ENCODE assay signal across 17 cellular contexts in genomic region chr12:110180591-110181005, GRCh38. TPM values are rescaled to one million over a fixed set of nuclear protein-coding genes. Genes with fewer than 3 reads are reported as not detected.
DNase-seq lines count a peak whose midpoint lies in the region; ATAC-seq and TF ChIP-seq lines count a peak whose summit lies in the region.
"Had no signal": no experiment of that assay in that cellular context is flagged by ENCODE, and none has a peak within 500 bp of the region (broad histone marks: within the 10 kb centered on the region; RNA-seq: fewer than 3 reads in every experiment).

No MANE protein-coding gene starts in this region.

- BruUV-seq in A673 (replicated peaks; lab: Mats Ljungman, UMichigan) = no TSS peak

- no peak for ATAC-seq in GM21447 (IDR thresholded peaks at IDR 0.05; ENCODE audit: unreplicated experiment)
- ATAC-seq: natural killer cell; PC-3; stimulated activated naive CD8-positive, alpha-beta T cell treated with anti-CD3 and anti-CD28 coated beads, Interleukin-15, amount 100 ng/mL, for 72 hours had no signal

- no peaks in the 10 kb centered on the region for H3K79me2 ChIP-seq in trophoblast cell (ENCODE audit: control insufficient read depth, insufficient read depth, low read length, poor library complexity)
- H3K79me2 ChIP-seq in hepatocyte = no peaks in the 10 kb centered on the region

- H3K14ac ChIP-seq in trophoblast cell (ENCODE audit: low read length) = no peak overlapping the region

- peak overlapping the region; percentile 78 for H3K9ac ChIP-seq in adipocyte (ENCODE audit: low read length)
- H3K9ac ChIP-seq in trophoblast cell (ENCODE audit: low read length) = no peak overlapping the region

- no peak overlapping the region for H2BK120ac ChIP-seq in trophoblast cell (ENCODE audit: insufficient read depth, low read length, poor library complexity)

- H4K8ac ChIP-seq in trophoblast cell (ENCODE audit: low read depth, low read length) = no peak overlapping the region

- in situ Hi-C loops in ACHN (cut with HindIII; ENCODE audit: low pct_ligation_motif_present, low pct_unique_long_range_greater_than_20kb, low sequenced_read_pairs) = no loop called here

- H3K4me3 ChIP-seq in adipocyte (ENCODE audit: low read length) (no peak overlapping the region), fibroblast of the aortic adventitia (ENCODE audit: low read depth, low read length) (no peak overlapping the region), trophoblast cell (ENCODE audit: low read depth, low read length) (no peak overlapping the region), hepatocyte (no peak overlapping the region), A673 (ENCODE audit: low read depth, low read length, poor library complexity, severe bottlenecking) (no peak overlapping the region)
- H3K4me3 ChIP-seq: lung had no signal

- H3K4me1 ChIP-seq in adipocyte (ENCODE audit: control insufficient read depth, insufficient read depth, low read length) = peaks cover 33% of the 10 kb centered on the region
- H3K4me1 ChIP-seq in trophoblast cell (ENCODE audit: control insufficient read depth in 1 of 2, insufficient read depth in 2 of 2, low read length in 2 of 2) = no peaks in the 10 kb centered on the region
- peaks cover 6% of the 10 kb centered on the region for H3K4me1 ChIP-seq in hepatocyte (ENCODE audit: insufficient read depth)
- peaks cover 17% of the 10 kb centered on the region for H3K4me1 ChIP-seq in A673 (ENCODE audit: insufficient read depth, low read length, poor library complexity, severe bottlenecking)

- H3K36me3 ChIP-seq in adipocyte (ENCODE audit: control insufficient read depth, insufficient read depth, low read length, severe bottlenecking) (peaks cover under 1% of the 10 kb centered on the region), trophoblast cell (ENCODE audit: control insufficient read depth in 1 of 2, insufficient read depth in 2 of 2, low read length in 2 of 2) (peaks cover 2 to 3% of the 10 kb centered on the region in 2 experiments), hepatocyte (replicated peaks; ENCODE audit: insufficient read depth, low read depth) (no peaks in the 10 kb centered on the region), A673 (ENCODE audit: insufficient read depth, low read length, poor library complexity, severe bottlenecking) (peaks cover 19% of the 10 kb centered on the region)

- H2BK12ac ChIP-seq in trophoblast cell (ENCODE audit: low read length) = no peak overlapping the region

- CTCF ChIA-PET in A673 (lab: Charles Lee) = interaction anchor here (0.7 kb wide), 2 partner anchors 18 to 90 kb away, joined by 3 read pairs; no protein-coding TSS in a partner anchor

- no peak overlapping the region for H3K27ac ChIP-seq in trophoblast cell (ENCODE audit: low read depth, low read length)
- no peak overlapping the region for H3K27ac ChIP-seq in hepatocyte
- H3K27ac ChIP-seq in A673 (ENCODE audit: low read depth, low read length, poor library complexity, severe bottlenecking) = no peak overlapping the region

- H2BK5ac ChIP-seq in trophoblast cell (ENCODE audit: low read depth, low read length, poor library complexity) = no peak overlapping the region

- H3K18ac ChIP-seq in trophoblast cell (ENCODE audit: low read length) = no peak overlapping the region

- H4K12ac ChIP-seq in trophoblast cell (ENCODE audit: low read depth, low read length) = no peak overlapping the region

- H3K4me2 ChIP-seq in trophoblast cell (ENCODE audit: low read length) (no peak overlapping the region), hepatocyte (no peak overlapping the region)

- H3K4ac ChIP-seq in trophoblast cell (ENCODE audit: low read depth, low read length) = no peak overlapping the region

- intact Hi-C loops in A673 (cut with micrococcal nuclease; ENCODE audit: unreplicated experiment) = no loop called here

- H3K27me3 ChIP-seq in adipocyte (replicated peaks; ENCODE audit: control insufficient read depth, insufficient read depth, low read length) (no peaks in the 10 kb centered on the region), trophoblast cell (ENCODE audit: insufficient read depth, low read length) (no peaks in the 10 kb centered on the region), hepatocyte (no peaks in the 10 kb centered on the region), A673 (replicated peaks; ENCODE audit: insufficient read depth, low read depth, low read length, poor library complexity) (no peaks in the 10 kb centered on the region)

- H2AK5ac ChIP-seq in trophoblast cell (ENCODE audit: low read length) = no peak overlapping the region

- TF ChIP-seq CTCF in AG09319 (IDR thresholded peaks at IDR 0.05; ENCODE audit: low read depth, low read length) (no peak), fibroblast of the aortic adventitia (IDR thresholded peaks at IDR 0.05; ENCODE audit: insufficient read depth, low read length) (peak; percentile 31), hepatocyte (IDR thresholded peaks at IDR 0.05; ENCODE audit: poor library complexity) (no peak), A673 (conservative IDR thresholded peaks at IDR 0.05; ENCODE audit: low read depth, low read length) (no peak)

- DNase-seq in AG09319 (ENCODE audit: extremely low read depth, low read depth) (peak; percentile 36), adipocyte (ENCODE audit: low read depth) (peak; percentile 48), fibroblast of the aortic adventitia (ENCODE audit: low read depth) (peak; percentile 90), trophoblast cell (peak; percentile 37 to 72), hepatocyte (ENCODE audit: low spot score) (no peak), ACHN (no peak), A673 (ENCODE audit: low spot score) (no peak)
- DNase-seq: activated CD4-positive, alpha-beta T cell treated with anti-CD3 and anti-CD28 coated beads for 48 hours; activated CD8-positive, alpha-beta memory T cell treated with anti-CD3 and anti-CD28 coated beads, Interleukin-2, amount 50 U/mL, for 4 hours; activated naive CD4-positive, alpha-beta T cell treated with anti-CD3 and anti-CD28 coated beads for 36 hours; natural killer cell; NCI-H2029 treated with DMSO at 0.1 percent for 48 hours; NCI-H524 treated with DMSO at 0.1 percent for 48 hours; PC-3; stimulated activated naive CD8-positive, alpha-beta T cell treated with anti-CD3 and anti-CD28 coated beads, Interleukin-15, amount 100 ng/mL, for 72 hours had no signal

- POLR2A ChIA-PET in A673 (lab: Charles Lee; ENCODE audit: low non-redundant PET) = no interaction called here

- H4K20me1 ChIP-seq in hepatocyte (ENCODE audit: insufficient read depth, poor library complexity, severe bottlenecking) = no peaks in the 10 kb centered on the region

- H3K9me3 ChIP-seq in adipocyte (ENCODE audit: control insufficient read depth, low read length) (peaks cover 3% of the 10 kb centered on the region), trophoblast cell (ENCODE audit: insufficient read depth, low read depth, low read length) (peaks cover 1% of the 10 kb centered on the region), hepatocyte (ENCODE audit: low read depth) (no peaks in the 10 kb centered on the region), A673 (ENCODE audit: low read depth, low read length, poor library complexity, severe bottlenecking) (peaks cover 1% of the 10 kb centered on the region)

- H2AFZ ChIP-seq in trophoblast cell (ENCODE audit: insufficient read depth, low read length, poor library complexity) (no peak overlapping the region), hepatocyte (no peak overlapping the region)

- no CpG with 5 or more reads among the region's 1 CpG for WGBS in trophoblast cell (ENCODE audit: extremely low coverage, insufficient coverage, insufficient read length)
- 87% methylated on average over 1 of the region's 1 CpG for WGBS in hepatocyte (ENCODE audit: low lambda C conversion rate, missing lambda C conversion rate)

- H3K79me1 ChIP-seq in trophoblast cell (ENCODE audit: low read length) = no peaks in the 10 kb centered on the region

- H3K9me2 ChIP-seq in hepatocyte (replicated peaks; ENCODE audit: insufficient read depth) = no peaks in the 10 kb centered on the region

- no peak overlapping the region for H3K23ac ChIP-seq in trophoblast cell (ENCODE audit: low read length)

- H4K91ac ChIP-seq in trophoblast cell (ENCODE audit: low read depth, low read length) = no peak overlapping the region

RNA-seq across cellular contexts. Expression of gene IFT81, which starts 56.4 kb away (rescaled TPM):
- total RNA-seq in fibroblast of the aortic adventitia (ENCODE audit: low replicate concordance) = 20.4 and 30.8 TPM in 2 replicates
- 5.7 and 6.3 TPM in 2 replicates for polyA plus RNA-seq in trophoblast cell (2013)
- total RNA-seq in hepatocyte = 13.7 and 14.6 TPM in 2 replicates
- polyA plus RNA-seq in hepatocyte = 10.4 and 12.6 TPM in 2 replicates
- 32.9 and 37.3 TPM in 2 replicates for total RNA-seq in A673 (2021)

Comparison
In these comparisons a context has a peak if more than half of its experiments do, and no peak if none do; other contexts are left out.
1. DNase-seq: peak in AG09319 (single experiment), adipocyte (single experiment), fibroblast of the aortic adventitia (single experiment) and trophoblast cell (2 of 2); none in hepatocyte (single experiment), ACHN (single experiment) and A673 (single experiment).